Comparison of ENCODE assay signal across 30 cellular contexts in the genomic region with DNA sequence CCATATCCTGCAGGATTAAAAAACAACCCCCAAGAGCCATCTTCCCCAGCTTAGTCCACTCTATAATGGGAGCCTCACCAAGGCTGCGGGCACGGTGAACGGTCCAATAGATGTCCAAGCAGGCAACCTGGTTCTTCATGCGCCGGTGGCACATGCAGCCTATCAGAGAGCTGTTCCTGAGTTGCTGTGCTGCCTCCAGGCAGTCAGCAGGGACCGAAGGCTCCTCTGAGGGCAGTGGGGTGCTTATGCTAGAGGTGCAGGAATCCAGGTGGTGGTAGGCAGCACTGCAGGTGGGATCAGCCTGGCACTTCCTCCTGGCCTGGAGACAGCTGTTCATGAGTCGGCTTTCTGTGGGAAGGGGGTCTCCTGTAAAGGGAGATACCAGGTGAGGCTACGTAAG. TPM values are rescaled to one million over a fixed set of nuclear protein-coding genes. Genes with fewer than 3 reads are reported as not detected.
"Had no signal": no experiment of that assay in that cellular context is flagged by ENCODE, and none has a peak within 500 bp of the region (broad histone marks: within the 10 kb centered on the region; RNA-seq: fewer than 3 reads in every experiment).

No MANE protein-coding gene starts in this region.

- ATAC-seq: esophagus mucosa; gastrocnemius medialis; left lobe of liver; mucosa of descending colon; psoas muscle; right cardiac atrium; stimulated activated naive B cell treated with anti-CD40 and anti-IgM and Interleukin-4, amounts not matched to agents 10 μg/mL and 1 μg/mL and 100 μg/mL, for 72 hours; stimulated activated naive CD8-positive, alpha-beta T cell treated with anti-CD3 and anti-CD28 coated beads, Interleukin-15, amount 100 ng/mL, for 72 hours; upper lobe of right lung had no signal

- H3K4me1 Mint-ChIP-seq: memory B cell; mesothelial cell of epicardium; naive B cell; stimulated activated naive B cell treated with anti-CD40 and anti-IgM and Interleukin-4, amounts not matched to agents 10 μg/mL and 1 μg/mL and 100 μg/mL, for 72 hours had no signal

- DNase-seq: dermis blood vessel endothelial cell; foreskin fibroblast; gastrocnemius medialis; head of caudate nucleus; kidney; mucosa of descending colon; naive B cell; psoas muscle; right cardiac atrium; spleen; stimulated activated CD4-positive, alpha-beta T cell treated with anti-CD3 and anti-CD28 coated beads, Interleukin-4, amount 100 ng/mL, for 4 hours; stimulated activated naive B cell treated with anti-CD40 and anti-IgM and Interleukin-4, amounts not matched to agents 10 μg/mL and 1 μg/mL and 100 μg/mL, for 72 hours; stimulated activated naive CD8-positive, alpha-beta T cell treated with anti-CD3 and anti-CD28 coated beads, Interleukin-15, amount 100 ng/mL, for 72 hours; transverse colon; upper lobe of right lung; uterus had no signal

- H3K9me3 ChIP-seq: gastrocnemius medialis, mucosa of descending colon, psoas muscle, spleen, suprapubic skin, transverse colon, upper lobe of right lung, uterus had no signal

- H3K9me3 Mint-ChIP-seq: memory B cell; mesothelial cell of epicardium; natural killer cell treated with Interleukin-12 subunit alpha and Interleukin-12 subunit beta and Interleukin-15 and Interleukin-18, amount 100 ng/mL, for 72 hours; neural crest cell; stimulated activated naive B cell treated with anti-CD40 and anti-IgM and Interleukin-4, amounts not matched to agents 10 μg/mL and 1 μg/mL and 100 μg/mL, for 72 hours; stimulated activated naive CD8-positive, alpha-beta T cell treated with anti-CD3 and anti-CD28 coated beads, Interleukin-15, amount 100 ng/mL, for 72 hours had no signal

- H3K4me1 ChIP-seq: gastrocnemius medialis, psoas muscle, spleen, suprapubic skin, transverse colon, upper lobe of right lung, uterus had no signal

- H3K27ac ChIP-seq: coronary artery, epithelial cell of prostate, gastrocnemius medialis, psoas muscle, skin epidermis, spleen, suprapubic skin, transverse colon, upper lobe of right lung, uterus had no signal

- H3K36me3 Mint-ChIP-seq: memory B cell; mesothelial cell of epicardium; naive B cell; natural killer cell treated with Interleukin-12 subunit alpha and Interleukin-12 subunit beta and Interleukin-15 and Interleukin-18, amount 100 ng/mL, for 72 hours; stimulated activated naive B cell treated with anti-CD40 and anti-IgM and Interleukin-4, amounts not matched to agents 10 μg/mL and 1 μg/mL and 100 μg/mL, for 72 hours had no signal

- H3K36me3 ChIP-seq: gastrocnemius medialis, spleen, suprapubic skin, transverse colon, upper lobe of right lung, uterus had no signal

- H3K27ac Mint-ChIP-seq: memory B cell; mesothelial cell of epicardium; natural killer cell treated with Interleukin-12 subunit alpha and Interleukin-12 subunit beta and Interleukin-15 and Interleukin-18, amount 100 ng/mL, for 72 hours; stimulated activated naive B cell treated with anti-CD40 and anti-IgM and Interleukin-4, amounts not matched to agents 10 μg/mL and 1 μg/mL and 100 μg/mL, for 72 hours; stimulated activated naive CD8-positive, alpha-beta T cell treated with anti-CD3 and anti-CD28 coated beads, Interleukin-15, amount 100 ng/mL, for 72 hours had no signal

- H3K4me3 Mint-ChIP-seq: memory B cell; mesothelial cell of epicardium; naive B cell; natural killer cell treated with Interleukin-12 subunit alpha and Interleukin-12 subunit beta and Interleukin-15 and Interleukin-18, amount 100 ng/mL, for 72 hours; neural crest cell; stimulated activated naive B cell treated with anti-CD40 and anti-IgM and Interleukin-4, amounts not matched to agents 10 μg/mL and 1 μg/mL and 100 μg/mL, for 72 hours; stimulated activated naive CD8-positive, alpha-beta T cell treated with anti-CD3 and anti-CD28 coated beads, Interleukin-15, amount 100 ng/mL, for 72 hours had no signal

- FAIRE-seq: kidney had no signal

- H3K4me3 ChIP-seq: coronary artery, gastrocnemius medialis, lung, mucosa of descending colon, psoas muscle, skin epidermis, spleen, suprapubic skin, transverse colon, upper lobe of right lung, uterus had no signal

- H3K27me3 ChIP-seq: transverse colon, upper lobe of right lung, uterus had no signal

RNA-seq across cellular contexts. Expression of a gene that starts 10.2 kb away (rescaled TPM):
- total RNA-seq: dermis blood vessel endothelial cell, esophagus mucosa, glomerular endothelial cell, left lobe of liver, osteocyte, renal cortical epithelial cell, spleen had no signal
